ENCODE assay signal across 15 cellular contexts in the genomic region with DNA sequence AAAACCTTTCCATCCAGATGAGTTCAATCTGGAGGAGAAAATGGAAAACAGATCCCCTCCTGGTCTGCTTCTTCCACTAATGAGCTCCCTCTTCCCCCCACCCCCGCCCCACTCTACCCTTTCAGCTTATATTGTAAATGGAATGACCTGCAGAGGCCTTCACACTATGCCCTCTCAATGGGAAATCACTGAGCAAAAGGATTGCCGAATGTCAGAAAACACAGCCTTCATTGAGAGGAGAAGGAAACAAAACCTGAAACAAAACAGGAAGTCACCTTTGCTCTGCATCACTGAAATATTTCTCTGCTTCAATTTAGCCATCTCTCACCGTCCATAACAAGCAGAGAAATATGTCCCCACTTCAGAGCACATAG. TPM values are rescaled to one million over a fixed set of nuclear protein-coding genes. Genes with fewer than 3 reads are reported as not detected.
DNase-seq lines count a peak whose midpoint lies in the region; ATAC-seq, FAIRE-seq and TF ChIP-seq lines count a peak whose summit lies in the region.
"Had no signal": no experiment of that assay in that cellular context is flagged by ENCODE, and none has a peak within 500 bp of the region (broad histone marks: within the 10 kb centered on the region; RNA-seq: fewer than 3 reads in every experiment).

No MANE protein-coding gene starts in this region.

- TF ChIP-seq RAD21 in HepG2 (CRISPR knock-in tag; IDR thresholded peaks at IDR 0.05), result no peak

- peak; percentile 26 for FAIRE-seq in HepG2 (lab: Jason Lieb, UNC)

- H4K20me1 ChIP-seq in HepG2 (ENCODE audit: insufficient read depth, low read length) (no peaks in the 10 kb centered on the region), OCI-LY7 (ENCODE audit: insufficient read depth, low read length) (no peaks in the 10 kb centered on the region)

- in situ Hi-C loops in HepG2 (cut with HindIII; ENCODE audit: extremely low pct_ligation_motif_present, low pct_unique_long_range_greater_than_20kb), result no loop called here

- H3K79me2 ChIP-seq in HepG2 (ENCODE audit: insufficient read depth, low read length), result no peaks in the 10 kb centered on the region
- no peaks in the 10 kb centered on the region for H3K79me2 ChIP-seq in OCI-LY7 (ENCODE audit: insufficient read depth, low read depth, low read length)

- no peak for TF ChIP-seq EP300 in HepG2 (IDR thresholded peaks at IDR 0.05; ENCODE audit: low read depth in 2 of 2, low read length in 2 of 2)
- TF ChIP-seq EP300 in HepG2 (CRISPR knock-in tag; IDR thresholded peaks at IDR 0.05; ENCODE audit: borderline replicate concordance), result no peak

- H3K4me2 ChIP-seq in HepG2 (ENCODE audit: low read depth, low read length), result peak overlapping the region; percentile 76
- peak overlapping the region; percentile 70 for H3K4me2 ChIP-seq in OCI-LY7 (ENCODE audit: low read length)

- peaks cover 3 to 20% of the 10 kb centered on the region in 2 experiments; a peak in 2 of 5 replicates for H3K27me3 ChIP-seq in HepG2 (ENCODE audit: control insufficient read depth in 1 of 2, insufficient read depth in 2 of 2, low read length in 2 of 2)
- H3K27me3 ChIP-seq in right lobe of liver, result no peaks in the 10 kb centered on the region
- peaks cover 45% of the 10 kb centered on the region for H3K27me3 ChIP-seq in iPS-20b (ENCODE audit: insufficient read depth, low read length)
- H3K27me3 ChIP-seq in prostate gland (replicated peaks; ENCODE audit: insufficient read depth), result no peaks in the 10 kb centered on the region
- H3K27me3 ChIP-seq: tibial artery had no signal

- WGBS in HepG2 (ENCODE audit: low lambda C conversion rate), result 3% methylated on average over 3 of the region's 3 CpGs
- 56% methylated on average over 3 of the region's 3 CpGs for WGBS in right lobe of liver (ENCODE audit: insufficient coverage, low coverage, low lambda C conversion rate, missing lambda C conversion rate)
- 82% methylated on average over 3 of the region's 3 CpGs for whole genome bisulfite sequencing in prostate gland

- H3K9me3 ChIP-seq in HepG2 (ENCODE audit: low read length) (no peaks in the 10 kb centered on the region), right lobe of liver (no peaks in the 10 kb centered on the region), OCI-LY7 (ENCODE audit: low read length) (no peaks in the 10 kb centered on the region), iPS-20b (ENCODE audit: insufficient read depth, low read depth, low read length) (no peaks in the 10 kb centered on the region), prostate gland (no peaks in the 10 kb centered on the region)
- H3K9me3 ChIP-seq: tibial artery had no signal

- H3K4me3 ChIP-seq in HepG2 (replicated peaks in 1 of 3; ENCODE audit: insufficient read depth in 1 of 3, low read depth in 2 of 3, low read length in 3 of 3), result peak overlapping the region; percentile 42 to 68 (median 60); a peak in 4 of 6 replicates
- no peak overlapping the region for H3K4me3 ChIP-seq in right lobe of liver
- H3K4me3 ChIP-seq in OCI-LY7 (ENCODE audit: low read depth, low read length, poor library complexity, severe bottlenecking), result peak overlapping the region; percentile 42
- peak overlapping the region; percentile 84 for H3K4me3 ChIP-seq in iPS-20b (ENCODE audit: low read length)
- no peak overlapping the region for H3K4me3 ChIP-seq in prostate gland

- ATAC-seq in HepG2 (peak; percentile 30), right lobe of liver (no peak)
- ATAC-seq: PC-3 had no signal

- BruUV-seq in HepG2 (replicated peaks; lab: Mats Ljungman, UMichigan), result no TSS peak
- no TSS peak for BruUV-seq in OCI-LY7 (replicated peaks; lab: Mats Ljungman, UMichigan)

- POLR2A ChIA-PET in HepG2 (lab: Yijun Ruan, JAX), result no interaction called here
- POLR2A ChIA-PET in OCI-LY7 (lab: Charles Lee), result interaction anchor here (0.6 to 2.1 kb wide), 9 partner anchors 10 to 1566 kb away, joined by 3 to 5 read pairs (median 3); no protein-coding TSS in a partner anchor

- H3K36me3 ChIP-seq in HepG2 (replicated peaks in 1 of 2; ENCODE audit: control insufficient read depth in 1 of 2, insufficient read depth in 2 of 2, low read length in 2 of 2) (no peaks in the 10 kb centered on the region), right lobe of liver (no peaks in the 10 kb centered on the region), OCI-LY7 (ENCODE audit: insufficient read depth, low read length) (no peaks in the 10 kb centered on the region), iPS-20b (ENCODE audit: insufficient read depth, low read depth, low read length) (no peaks in the 10 kb centered on the region), prostate gland (no peaks in the 10 kb centered on the region)
- H3K36me3 ChIP-seq: tibial artery had no signal

- TF ChIP-seq CTCF in HepG2 (CRISPR knock-in tag; IDR thresholded peaks at IDR 0.05), result no peak
- no peak for TF ChIP-seq CTCF in right lobe of liver (IDR thresholded peaks at IDR 0.05)
- TF ChIP-seq CTCF in OCI-LY7 (conservative IDR thresholded peaks at IDR 0.05; ENCODE audit: low read length), result no peak
- no peak for TF ChIP-seq CTCF in prostate gland (IDR thresholded peaks at IDR 0.05)

- H3K4me1 ChIP-seq in HepG2 (ENCODE audit: insufficient read depth, low read length) (peaks cover 34% of the 10 kb centered on the region), right lobe of liver (peaks cover 0 to 11% (median 0%) of the 10 kb centered on the region in 4 donors), OCI-LY7 (ENCODE audit: insufficient read depth, low read length, poor library complexity, severe bottlenecking) (peaks cover 21% of the 10 kb centered on the region), iPS-20b (ENCODE audit: insufficient read depth, low read length) (peaks cover 16% of the 10 kb centered on the region), prostate gland (replicated peaks) (no peaks in the 10 kb centered on the region)

- H3K9ac ChIP-seq in HepG2 (ENCODE audit: insufficient read depth, low read depth, low read length) (0 out of 2 replicates have a peak overlapping the region, but pooled peaks have one; percentile 51), iPS-20b (ENCODE audit: low read depth, low read length) (peak overlapping the region; percentile 41; the same call in 1 of the 2 replicates)

- CTCF ChIA-PET in HepG2 (lab: Yijun Ruan, JAX; ENCODE audit: low intra/inter-chr PET ratio, low total read pairs) (no interaction called here), OCI-LY7 (lab: Charles Lee; ENCODE audit: unreplicated experiment) (no interaction called here)

- H3K9me2 ChIP-seq in OCI-LY7 (ENCODE audit: insufficient read depth, low read length), result no peaks in the 10 kb centered on the region

- DNase-seq in HepG2 (ENCODE audit: low spot score), result peak; percentile 80
- DNase-seq in right lobe of liver, result no peak
- DNase-seq in OCI-LY7 (ENCODE audit: low spot score), result peak; percentile 60
- no peak for DNase-seq in substantia nigra (lab: John Stamatoyannopoulos, UW)
- DNase-seq in prostate gland (ENCODE audit: low spot score), result no peak
- no peak for DNase-seq in NCI-H187 treated with DMSO at 0.1 percent for 48 hours (lab: John Stamatoyannopoulos, UW)
- no peak for DNase-seq in midbrain (lab: John Stamatoyannopoulos, UW)
- DNase-seq: activated CD4-positive, alpha-beta T cell treated with anti-CD3 and anti-CD28 coated beads for 48 hours; KG1; NCI-H2029 treated with DMSO at 0.1 percent for 48 hours; PC-3; stimulated activated CD8-positive, alpha-beta memory T cell treated with anti-CD3 and anti-CD28 coated beads, Interleukin-4, amount 100 ng/mL, for 48 hours; tibial artery had no signal

- intact Hi-C loops in HepG2 (cut with micrococcal nuclease; ENCODE audit: unreplicated experiment), result loop anchor here (5.0 kb wide), 1 partner anchor 44 kb away; no protein-coding TSS in a partner anchor
- intact Hi-C loops in right lobe of liver (cut with DNase I), result no loop called here
- intact Hi-C loops in OCI-LY7 (cut with micrococcal nuclease; ENCODE audit: unreplicated experiment), result no loop called here
- intact Hi-C loops in prostate gland (cut with DNase I), result no loop called here

- H3K27ac ChIP-seq in HepG2 (ENCODE audit: extremely low read length, insufficient read depth, low read length) (peak overlapping the region; percentile 14), right lobe of liver (no peak overlapping the region), OCI-LY7 (ENCODE audit: low read depth, low read length, poor library complexity, severe bottlenecking) (peak overlapping the region; percentile 41), iPS-20b (ENCODE audit: low read length) (no peak overlapping the region), substantia nigra (ENCODE audit: low read depth, low read length, poor library complexity, severe bottlenecking) (no peak overlapping the region), prostate gland (no peak overlapping the region)

- peak overlapping the region; percentile 53 for H2AFZ ChIP-seq in HepG2 (ENCODE audit: low read length)
- peak overlapping the region; percentile 99 for H2AFZ ChIP-seq in OCI-LY7 (ENCODE audit: low read length)

- TF ChIP-seq POLR2A in HepG2 (IDR thresholded peaks at IDR 0.05; ENCODE audit: insufficient read depth in 1 of 2, low read depth in 2 of 2, low read length in 2 of 2) (no peak), right lobe of liver (IDR thresholded peaks at IDR 0.05) (no peak), prostate gland (IDR thresholded peaks at IDR 0.05) (no peak)

RNA-seq across cellular contexts. Expression of a gene that starts 1.6 kb away (rescaled TPM):
- total RNA-seq in HepG2 (2016; rRNA removed; fragmentation: Illumina TruSeq; extraction: Trizol) (0.04 TPM in 1 of 2 replicates, not detected in the other), right lobe of liver (under 1 TPM; 0.14 to 0.93 (median 0.59) TPM), OCI-LY7 (2022) (not detected in 2 replicates), prostate gland (1 to 10 TPM in 1 of 2 donors, under 1 TPM in 1; 0.91 to 7.6 TPM)
- not detected in 2 replicates for total RNA-seq in HepG2 (2016; cell fraction: cytosol; rRNA removed; fragmentation: Illumina TruSeq; extraction: Trizol; ENCODE audit: low read depth)
- total RNA-seq in HepG2 (2016; cell fraction: insoluble cytoplasmic fraction; rRNA removed; fragmentation: Illumina TruSeq; extraction: Trizol), result 0.04 TPM in 1 of 2 replicates, not detected in the other
- 0.03 TPM in 1 of 2 replicates, not detected in the other for total RNA-seq in HepG2 (2016; cell fraction: membrane; rRNA removed; fragmentation: Illumina TruSeq; extraction: Trizol)
- total RNA-seq in HepG2 (2016; cell fraction: nucleus; rRNA removed; fragmentation: Illumina TruSeq; extraction: Trizol), result 0.16 and 0.25 TPM in 2 replicates
- 0.86 and 1.2 TPM in 2 replicates for polyA plus RNA-seq in HepG2 (2011; rRNA removed)
- polyA plus RNA-seq in HepG2 (2011; cell fraction: cytosol; rRNA removed), result 0.67 and 0.68 TPM in 2 replicates
- 0.74 and 0.85 TPM in 2 replicates for polyA plus RNA-seq in HepG2 (2011; cell fraction: nucleus; rRNA removed)
- polyA plus RNA-seq in HepG2 (2012), result 1.0 and 1.8 TPM in 2 replicates
- 0.03 and 0.09 TPM in 2 replicates for polyA plus RNA-seq in HepG2 (2016; cell fraction: cytosol; fragmentation: Illumina TruSeq; extraction: Trizol; ENCODE audit: low read depth)
- polyA plus RNA-seq in HepG2 (2016; cell fraction: insoluble cytoplasmic fraction; fragmentation: Illumina TruSeq; extraction: Trizol; ENCODE audit: low read depth), result 0.07 and 0.08 TPM in 2 replicates
- polyA plus RNA-seq in HepG2 (2016; cell fraction: membrane; fragmentation: Illumina TruSeq; extraction: Trizol; ENCODE audit: low read depth), result not detected in 2 replicates
- polyA plus RNA-seq in HepG2 (2016; cell fraction: nucleus; fragmentation: Illumina TruSeq; extraction: Trizol; ENCODE audit: insufficient read depth, low read depth), result 0.14 and 0.28 TPM in 2 replicates
- polyA minus RNA-seq in HepG2 (2011; rRNA and poly(A)+ RNA removed; ENCODE audit: low replicate concordance), result 1.2 TPM in 1 of 2 replicates, not detected in the other
- polyA minus RNA-seq in HepG2 (2011; cell fraction: cytosol; rRNA and poly(A)+ RNA removed), result 0.53 and 0.69 TPM in 2 replicates
- polyA minus RNA-seq in HepG2 (2011; cell fraction: nucleus; rRNA and poly(A)+ RNA removed), result 1.4 and 1.6 TPM in 2 replicates
- 0.10 TPM in 1 of 2 replicates, not detected in the other for total RNA-seq in OCI-LY7 (2014; rRNA removed; shearing (Covaris generic))
- total RNA-seq: activated T-helper 1 cell treated with anti-CD3 and anti-CD28 coated beads, Interleukin-12 subunit alpha, Interleukin-12 subunit beta, Interleukin-2, Interleukin-4 antibody, amounts not matched to agents 30 ng/mL and 10 ng/mL and 1 ng/mL, durations not matched to agents 14 hours and 24 hours and 36 hours had no signal

Comparison
In these comparisons a context has a peak if more than half of its experiments do, and no peak if none do; other contexts are left out.
1. DNase-seq: peak in HepG2 (single experiment) and OCI-LY7 (single experiment); none in right lobe of liver (0 of 3), substantia nigra (0 of 49), prostate gland (single experiment), NCI-H187 treated with DMSO at 0.1 percent for 48 hours (single experiment) and midbrain (single experiment).
2. H3K27ac ChIP-seq: peak in HepG2 (single experiment) and OCI-LY7 (single experiment); none in right lobe of liver (0 of 3), iPS-20b (single experiment), substantia nigra (single experiment) and prostate gland (0 of 2).
3. H3K4me3 ChIP-seq: peak in HepG2 (3 of 3), OCI-LY7 (single experiment) and iPS-20b (single experiment); none in right lobe of liver (0 of 3) and prostate gland (0 of 2).